In genomic region chrX:78103001-78103634, GRCh38 we compare ENCODE assay signal across 2 cellular contexts.
TF ChIP-seq lines count a peak whose summit lies in the region.

No MANE protein-coding gene starts in this region.

TF ChIP-seq in SK-N-SH, 30 proteins besides CTCF, POLR2A, EP300 and RAD21 (continued from another document):
- no peak for TF ChIP-seq FOXM1 (IDR thresholded peaks at IDR 0.05; ENCODE audit: low read depth)
- TF ChIP-seq GABPA (IDR thresholded peaks at IDR 0.05; ENCODE audit: low read depth) = no peak
- no peak for TF ChIP-seq JUND (IDR thresholded peaks at IDR 0.05)
- TF ChIP-seq, protein P1, sequence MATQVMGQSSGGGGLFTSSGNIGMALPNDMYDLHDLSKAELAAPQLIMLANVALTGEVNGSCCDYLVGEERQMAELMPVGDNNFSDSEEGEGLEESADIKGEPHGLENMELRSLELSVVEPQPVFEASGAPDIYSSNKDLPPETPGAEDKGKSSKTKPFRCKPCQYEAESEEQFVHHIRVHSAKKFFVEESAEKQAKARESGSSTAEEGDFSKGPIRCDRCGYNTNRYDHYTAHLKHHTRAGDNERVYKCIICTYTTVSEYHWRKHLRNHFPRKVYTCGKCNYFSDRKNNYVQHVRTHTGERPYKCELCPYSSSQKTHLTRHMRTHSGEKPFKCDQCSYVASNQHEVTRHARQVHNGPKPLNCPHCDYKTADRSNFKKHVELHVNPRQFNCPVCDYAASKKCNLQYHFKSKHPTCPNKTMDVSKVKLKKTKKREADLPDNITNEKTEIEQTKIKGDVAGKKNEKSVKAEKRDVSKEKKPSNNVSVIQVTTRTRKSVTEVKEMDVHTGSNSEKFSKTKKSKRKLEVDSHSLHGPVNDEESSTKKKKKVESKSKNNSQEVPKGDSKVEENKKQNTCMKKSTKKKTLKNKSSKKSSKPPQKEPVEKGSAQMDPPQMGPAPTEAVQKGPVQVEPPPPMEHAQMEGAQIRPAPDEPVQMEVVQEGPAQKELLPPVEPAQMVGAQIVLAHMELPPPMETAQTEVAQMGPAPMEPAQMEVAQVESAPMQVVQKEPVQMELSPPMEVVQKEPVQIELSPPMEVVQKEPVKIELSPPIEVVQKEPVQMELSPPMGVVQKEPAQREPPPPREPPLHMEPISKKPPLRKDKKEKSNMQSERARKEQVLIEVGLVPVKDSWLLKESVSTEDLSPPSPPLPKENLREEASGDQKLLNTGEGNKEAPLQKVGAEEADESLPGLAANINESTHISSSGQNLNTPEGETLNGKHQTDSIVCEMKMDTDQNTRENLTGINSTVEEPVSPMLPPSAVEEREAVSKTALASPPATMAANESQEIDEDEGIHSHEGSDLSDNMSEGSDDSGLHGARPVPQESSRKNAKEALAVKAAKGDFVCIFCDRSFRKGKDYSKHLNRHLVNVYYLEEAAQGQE (IDR thresholded peaks at IDR 0.05; ENCODE audit: low read depth, low read length) = no peak
- TF ChIP-seq NRF1 (IDR thresholded peaks at IDR 0.05; ENCODE audit: low read depth, low read length) = no peak
- TF ChIP-seq ZBTB33 (IDR thresholded peaks at IDR 0.05; ENCODE audit: borderline replicate concordance, low read depth) = no peak

TF ChIP-seq in SK-N-SH treated with all-trans-retinoic acid at 6 μM for 48 hours, 23 proteins besides CTCF, POLR2A, EP300 and RAD21 (continued from another document):
- TF ChIP-seq, protein P2, sequence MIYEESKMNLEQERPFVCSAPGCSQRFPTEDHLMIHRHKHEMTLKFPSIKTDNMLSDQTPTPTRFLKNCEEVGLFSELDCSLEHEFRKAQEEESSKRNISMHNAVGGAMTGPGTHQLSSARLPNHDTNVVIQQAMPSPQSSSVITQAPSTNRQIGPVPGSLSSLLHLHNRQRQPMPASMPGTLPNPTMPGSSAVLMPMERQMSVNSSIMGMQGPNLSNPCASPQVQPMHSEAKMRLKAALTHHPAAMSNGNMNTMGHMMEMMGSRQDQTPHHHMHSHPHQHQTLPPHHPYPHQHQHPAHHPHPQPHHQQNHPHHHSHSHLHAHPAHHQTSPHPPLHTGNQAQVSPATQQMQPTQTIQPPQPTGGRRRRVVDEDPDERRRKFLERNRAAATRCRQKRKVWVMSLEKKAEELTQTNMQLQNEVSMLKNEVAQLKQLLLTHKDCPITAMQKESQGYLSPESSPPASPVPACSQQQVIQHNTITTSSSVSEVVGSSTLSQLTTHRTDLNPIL (CRISPR knock-in tag; IDR thresholded peaks at IDR 0.05; ENCODE audit: low read depth) = no peak
- no peak for TF ChIP-seq ZFP3 (CRISPR knock-in tag; IDR thresholded peaks at IDR 0.05)
- no peak for TF ChIP-seq PPARA (CRISPR knock-in tag; IDR thresholded peaks at IDR 0.05; ENCODE audit: borderline replicate concordance)
- no peak for TF ChIP-seq ZNF565 (CRISPR knock-in tag; conservative IDR thresholded peaks at IDR 0.05; ENCODE audit: low read depth)
- no peak for TF ChIP-seq ZFP30 (CRISPR knock-in tag; IDR thresholded peaks at IDR 0.05)
- TF ChIP-seq ZNF8 (CRISPR knock-in tag; IDR thresholded peaks at IDR 0.05) = no peak
- TF ChIP-seq TOX (CRISPR knock-in tag; IDR thresholded peaks at IDR 0.05; ENCODE audit: borderline replicate concordance) = no peak
TF ChIP-seq in SK-N-SH treated with all-trans-retinoic acid at 6 μM for 48 hours: peak in this region for 0.
